ENCODE assay signal across 17 cellular contexts in the genomic region with DNA sequence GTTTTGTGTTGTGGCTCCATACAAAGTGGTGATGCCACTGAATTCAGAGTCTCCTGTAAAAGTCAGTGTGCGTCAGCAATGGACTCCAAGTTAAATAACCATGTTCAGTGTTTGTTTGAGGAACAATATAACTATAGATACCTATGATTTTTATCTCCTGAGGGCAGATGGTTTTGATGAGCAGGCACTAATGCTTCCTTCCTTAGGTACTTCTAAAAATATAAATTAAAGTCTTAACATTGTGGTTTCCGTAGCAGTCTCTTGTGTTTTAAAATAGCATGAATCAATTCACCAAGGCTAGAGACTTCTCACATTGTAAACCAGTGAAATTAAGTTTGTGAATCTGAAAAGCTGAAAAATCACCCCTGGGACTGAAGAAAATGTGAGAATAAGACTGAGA.
DNase-seq lines count a peak whose midpoint lies in the region; TF ChIP-seq lines count a peak whose summit lies in the region.
"Had no signal": no experiment of that assay in that cellular context is flagged by ENCODE, and none has a peak within 500 bp of the region (broad histone marks: within the 10 kb centered on the region; RNA-seq: fewer than 3 reads in every experiment).

No MANE protein-coding gene starts in this region.

- CTCF ChIA-PET in PC-9 (lab: Charles Lee): no interaction called here

- H4K20me1 ChIP-seq in OCI-LY1 (ENCODE audit: insufficient read depth, low read length) (no peaks in the 10 kb centered on the region), osteoblast (ENCODE audit: insufficient read depth, low read length) (no peaks in the 10 kb centered on the region), PC-9 (ENCODE audit: insufficient read depth) (no peaks in the 10 kb centered on the region)

- no peak for TF ChIP-seq CTCF in LNCaP clone FGC (IDR thresholded peaks at IDR 0.05; ENCODE audit: control insufficient read depth, extremely low read depth, insufficient read depth)
- TF ChIP-seq CTCF in OCI-LY1 (IDR thresholded peaks at IDR 0.05; ENCODE audit: low read length): no peak
- no peak for TF ChIP-seq CTCF in osteoblast (IDR thresholded peaks at IDR 0.05; ENCODE audit: extremely low read depth, low read depth, low read length)
- TF ChIP-seq CTCF in PC-9 (conservative IDR thresholded peaks at IDR 0.05): no peak

- POLR2A ChIA-PET in PC-9 (lab: Charles Lee; ENCODE audit: unreplicated experiment): no interaction called here

- H3K36me3 ChIP-seq in OCI-LY1 (ENCODE audit: insufficient read depth, low read length) (no peaks in the 10 kb centered on the region), osteoblast (ENCODE audit: insufficient read depth, low read length) (no peaks in the 10 kb centered on the region), PC-9 (ENCODE audit: low read depth) (no peaks in the 10 kb centered on the region)

- no peak overlapping the region; the same call in 1 of the 2 replicates for H3K4me2 ChIP-seq in OCI-LY1 (ENCODE audit: low read length)
- no peak overlapping the region for H3K4me2 ChIP-seq in osteoblast (ENCODE audit: insufficient read depth, low read length)
- H3K4me2 ChIP-seq in PC-9: no peak overlapping the region
- H3K4me2 ChIP-seq: GM23338 had no signal

- H3F3A ChIP-seq in OCI-LY1 (ENCODE audit: insufficient read depth, low read length) (no peaks in the 10 kb centered on the region), PC-9 (ENCODE audit: insufficient read depth, low read depth) (no peaks in the 10 kb centered on the region)

- H2AFZ ChIP-seq in OCI-LY1 (ENCODE audit: low read length) (no peak overlapping the region), osteoblast (ENCODE audit: low read length) (no peak overlapping the region), PC-9 (no peak overlapping the region)

- H3K9me2 ChIP-seq in OCI-LY1 (ENCODE audit: low read depth, low read length): no peaks in the 10 kb centered on the region
- H3K9me2 ChIP-seq in PC-9 (ENCODE audit: insufficient read depth): no peaks in the 10 kb centered on the region

- H3K27ac ChIP-seq in OCI-LY1 (ENCODE audit: low read depth, low read length, poor library complexity, severe bottlenecking) (peak overlapping the region; percentile 57), osteoblast (ENCODE audit: low read depth, low read length) (no peak overlapping the region), PC-9 (no peak overlapping the region)
- H3K27ac ChIP-seq: 22Rv1 had no signal

- H3K79me2 ChIP-seq in OCI-LY1 (ENCODE audit: insufficient read depth, low read length) (no peaks in the 10 kb centered on the region), osteoblast (ENCODE audit: insufficient read depth, low read length) (no peaks in the 10 kb centered on the region), PC-9 (ENCODE audit: low read depth) (no peaks in the 10 kb centered on the region)

- H3K9ac ChIP-seq in OCI-LY1 (ENCODE audit: low read length): no peak overlapping the region

- DNase-seq in SHP77 treated with DMSO at 0.1 percent for 48 hours (lab: John Stamatoyannopoulos, UW) (peak; percentile 5), SHP77 (lab: John Stamatoyannopoulos, UW) (no peak), LNCaP clone FGC (ENCODE audit: low read depth) (peak; percentile 22), osteoblast (ENCODE audit: insufficient read length, low spot score, missing footprints) (peak; percentile 61), NCI-H226 (no peak), PC-9 (no peak), DMS53 treated with DMSO at 0.1 percent for 48 hours (lab: John Stamatoyannopoulos, UW; ENCODE audit: unreplicated experiment) (no peak)
- DNase-seq: C1 segment of cervical spinal cord; Calu3; CD4-positive, alpha-beta memory T cell; COR-L47; DMS53; DND-41; H9 had no signal

- BruUV-seq in PC-9 (replicated peaks; lab: Mats Ljungman, UMichigan): no TSS peak

- H3K4me1 ChIP-seq in OCI-LY1 (ENCODE audit: insufficient read depth, low read length, severe bottlenecking): peaks cover 42% of the 10 kb centered on the region
- no peaks in the 10 kb centered on the region for H3K4me1 ChIP-seq in osteoblast (ENCODE audit: insufficient read depth, low read length)
- no peaks in the 10 kb centered on the region for H3K4me1 ChIP-seq in PC-9 (replicated peaks; ENCODE audit: insufficient read depth)

- H3K4me3 ChIP-seq in LNCaP clone FGC (ENCODE audit: low read depth, low read length) (no peak overlapping the region), OCI-LY1 (ENCODE audit: low read depth, low read length, poor library complexity, severe bottlenecking) (no peak overlapping the region), osteoblast (ENCODE audit: insufficient read depth, low read length) (no peak overlapping the region), PC-9 (no peak overlapping the region)
- H3K4me3 ChIP-seq: GM23338 had no signal

- H3K9me3 ChIP-seq in OCI-LY1 (ENCODE audit: low read length) (no peaks in the 10 kb centered on the region), osteoblast (ENCODE audit: low read depth, low read length) (no peaks in the 10 kb centered on the region), PC-9 (ENCODE audit: insufficient read depth, low read depth) (no peaks in the 10 kb centered on the region)

- no peaks in the 10 kb centered on the region for H3K27me3 ChIP-seq in OCI-LY1 (ENCODE audit: insufficient read depth, low read length)
- no peaks in the 10 kb centered on the region for H3K27me3 ChIP-seq in osteoblast (ENCODE audit: insufficient read depth, low read length)
- H3K27me3 ChIP-seq in PC-9 (ENCODE audit: insufficient read depth, low read depth): no peaks in the 10 kb centered on the region

- intact Hi-C loops in PC-9 (cut with micrococcal nuclease; ENCODE audit: unreplicated experiment): no loop called here

Comparison
In these comparisons a context has a peak if more than half of its experiments do, and no peak if none do; other contexts are left out.
1. DNase-seq: peak in SHP77 treated with DMSO at 0.1 percent for 48 hours (single experiment), LNCaP clone FGC (single experiment) and osteoblast (single experiment); none in SHP77 (0 of 2), NCI-H226 (single experiment), PC-9 (0 of 2) and DMS53 treated with DMSO at 0.1 percent for 48 hours (single experiment).